ENCODE assay signal across 19 cellular contexts in the genomic region with DNA sequence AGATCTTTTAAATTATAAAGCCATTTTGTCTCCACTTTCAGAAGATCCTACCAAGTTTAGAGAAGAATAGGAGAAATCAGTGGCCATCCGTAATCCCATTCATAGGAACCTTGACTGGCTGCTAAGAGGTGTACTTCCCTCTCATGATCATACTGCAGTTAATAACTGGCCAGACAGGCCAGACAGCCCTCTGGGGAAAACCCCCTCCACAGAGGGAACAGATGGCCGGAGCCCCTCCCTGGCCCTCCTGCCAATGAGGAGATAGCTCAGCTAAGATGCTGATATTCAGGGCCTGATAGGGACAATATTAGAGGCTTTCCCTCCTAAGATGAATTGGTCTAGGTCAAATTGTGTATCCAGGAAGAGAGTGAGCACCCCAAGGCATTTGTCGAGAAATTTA.
"Had no signal": no experiment of that assay in that cellular context is flagged by ENCODE, and none has a peak within 500 bp of the region (broad histone marks: within the 10 kb centered on the region; RNA-seq: fewer than 3 reads in every experiment).

No MANE protein-coding gene starts in this region.

- ATAC-seq: activated CD8-positive, alpha-beta memory T cell treated with anti-CD3 and anti-CD28 coated beads, Interleukin-2, amount 10 ng/mL, durations not matched to agents 7 days and 5 days; T-helper 17 cell had no signal

- DNase-seq: activated B cell treated with CpG ODN at 0.5 μM for 24 hours; activated CD4-positive, alpha-beta T cell treated with anti-CD3 and anti-CD28 coated beads for 1 hour; activated CD4-positive, alpha-beta T cell treated with anti-CD3 and anti-CD28 coated beads, Interleukin-2, amount 10 ng/mL, durations not matched to agents 24 days and 14 days; activated CD4-positive, alpha-beta T cell treated with anti-CD3 and anti-CD28 coated beads, Interleukin-2, amount 50 U/mL, for 48 hours; activated CD8-positive, alpha-beta memory T cell treated with anti-CD3 and anti-CD28 coated beads, Interleukin-2, amount 10 ng/mL, durations not matched to agents 7 days and 5 days; activated effector memory CD4-positive, alpha-beta T cell treated with Interleukin-2 at 50 U/mL for 16 hours; activated naive CD4-positive, alpha-beta T cell; activated T-cell treated with anti-CD3 and anti-CD28 coated beads, Interleukin-2, amount 50 U/mL, for 24 hours; aorta; caudate nucleus; NCI-H1092; NCI-H1417; NCI-H2029; NCI-H2107; NCI-H2171 treated with DMSO at 0.1 percent for 48 hours; NCI-H510A treated with DMSO at 0.1 percent for 48 hours; SHP77 treated with DMSO at 0.1 percent for 48 hours; T-helper 17 cell; T-helper 9 cell had no signal
